Comparison of ENCODE assay signal across 26 cellular contexts in the genomic region with DNA sequence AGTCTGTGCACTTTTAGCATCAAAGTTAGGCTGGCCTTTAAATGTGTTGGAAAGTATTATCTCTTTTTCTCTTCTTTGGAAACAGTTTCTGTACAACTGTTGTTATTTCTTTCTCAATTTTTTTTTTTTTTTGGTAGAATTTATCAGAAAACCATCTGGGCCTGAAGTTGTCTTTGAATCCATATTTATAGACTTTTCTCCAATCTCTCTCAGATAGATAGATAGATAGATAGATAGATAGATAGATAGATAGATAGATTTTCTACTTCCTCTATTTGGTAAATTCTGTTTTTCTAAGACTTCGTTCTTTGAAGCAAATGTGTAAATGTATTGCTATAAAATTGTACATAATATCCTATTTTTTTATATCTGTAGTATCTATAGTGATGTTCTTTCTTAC.
"Had no signal": no experiment of that assay in that cellular context is flagged by ENCODE, and none has a peak within 500 bp of the region (broad histone marks: within the 10 kb centered on the region; RNA-seq: fewer than 3 reads in every experiment).

No MANE protein-coding gene starts in this region.

- H3K9me3 Mint-ChIP-seq: memory B cell; natural killer cell; nephron progenitor cell; neural progenitor cell; stimulated activated memory B cell treated with anti-CD40 and anti-IgM and Interleukin-4, amounts not matched to agents 10 μg/mL and 1 μg/mL and 100 μg/mL, for 72 hours; stimulated activated naive CD8-positive, alpha-beta T cell treated with anti-CD3 and anti-CD28 coated beads, Interleukin-15, amount 100 ng/mL, for 72 hours; type B pancreatic cell had no signal

- H3K4me3 Mint-ChIP-seq: memory B cell; natural killer cell; nephron progenitor cell; neural progenitor cell; stimulated activated memory B cell treated with anti-CD40 and anti-IgM and Interleukin-4, amounts not matched to agents 10 μg/mL and 1 μg/mL and 100 μg/mL, for 72 hours; stimulated activated naive CD8-positive, alpha-beta T cell treated with anti-CD3 and anti-CD28 coated beads, Interleukin-15, amount 100 ng/mL, for 72 hours; type B pancreatic cell had no signal

- H3K36me3 ChIP-seq: uterus had no signal

- H3K27ac Mint-ChIP-seq: memory B cell; natural killer cell; nephron progenitor cell; neural progenitor cell; progenitor cell of endocrine pancreas; stimulated activated memory B cell treated with anti-CD40 and anti-IgM and Interleukin-4, amounts not matched to agents 10 μg/mL and 1 μg/mL and 100 μg/mL, for 72 hours; stimulated activated naive CD8-positive, alpha-beta T cell treated with anti-CD3 and anti-CD28 coated beads, Interleukin-15, amount 100 ng/mL, for 72 hours; type B pancreatic cell had no signal

- H3K4me1 ChIP-seq: left ventricle myocardium inferior, neural progenitor cell, right atrium auricular region, tibial nerve, uterus had no signal

- H3K4me3 ChIP-seq: hepatocyte, left ventricle myocardium inferior, lung, neural progenitor cell, right atrium auricular region, right lobe of liver, smooth muscle cell, tibial nerve, uterus had no signal

- DNase-seq: islet precursor cell; left ventricle myocardium inferior; midbrain; natural killer cell; nephron progenitor cell; occipital lobe; right lobe of liver; stimulated activated CD4-positive, alpha-beta T cell treated with anti-CD3 and anti-CD28 coated beads, Interleukin-1b, Interleukin-23, amount 100 ng/mL, for 48 hours; stimulated activated CD4-positive, alpha-beta T cell treated with anti-CD3 and anti-CD28 coated beads, Interleukin-2, amount 100 ng/mL, for 48 hours; stimulated activated CD4-positive, alpha-beta T cell treated with anti-CD3 and anti-CD28 coated beads, Interleukin-4, amount 100 ng/mL, for 4 hours; stimulated activated CD8-positive, alpha-beta memory T cell treated with anti-CD3 and anti-CD28 coated beads, Interleukin-4, amount 100 ng/mL, for 48 hours; stimulated activated naive CD4-positive, alpha-beta T cell treated with Interleukin-2 at 50 U/mL for 16 hours; stimulated activated naive CD8-positive, alpha-beta T cell treated with anti-CD3 and anti-CD28 coated beads, Interleukin-15, amount 100 ng/mL, for 72 hours; substantia nigra; uterus had no signal

- H3K4me2 ChIP-seq: hepatocyte, neural progenitor cell, smooth muscle cell had no signal

- H3K27ac ChIP-seq: hepatocyte, left ventricle myocardium inferior, neural progenitor cell, neutrophil, right atrium auricular region, right lobe of liver, tibial nerve, uterus had no signal

- H3K9ac ChIP-seq: neural progenitor cell had no signal

- H3K9me3 ChIP-seq: left ventricle myocardium inferior, neutrophil, right atrium auricular region, right lobe of liver, tibial nerve, uterus had no signal

- H3K4me1 Mint-ChIP-seq: natural killer cell, nephron progenitor cell, neural progenitor cell had no signal

- H3K27me3 ChIP-seq: hepatocyte, neural progenitor cell, neutrophil, right atrium auricular region, right lobe of liver, tibial nerve, uterus had no signal

- H3K27me3 Mint-ChIP-seq: memory B cell; progenitor cell of endocrine pancreas; stimulated activated memory B cell treated with anti-CD40 and anti-IgM and Interleukin-4, amounts not matched to agents 10 μg/mL and 1 μg/mL and 100 μg/mL, for 72 hours; stimulated activated naive CD8-positive, alpha-beta T cell treated with anti-CD3 and anti-CD28 coated beads, Interleukin-15, amount 100 ng/mL, for 72 hours; type B pancreatic cell had no signal

- ATAC-seq: natural killer cell; right lobe of liver; stimulated activated memory B cell treated with anti-CD40 and anti-IgM and Interleukin-4, amounts not matched to agents 10 μg/mL and 1 μg/mL and 100 μg/mL, for 72 hours; stimulated activated naive CD8-positive, alpha-beta T cell treated with anti-CD3 and anti-CD28 coated beads, Interleukin-15, amount 100 ng/mL, for 72 hours had no signal

- H3K79me2 ChIP-seq: hepatocyte had no signal

- H2AFZ ChIP-seq: hepatocyte, neural progenitor cell had no signal
